ENCODE assay signal across 8 cellular contexts in the genomic region with DNA sequence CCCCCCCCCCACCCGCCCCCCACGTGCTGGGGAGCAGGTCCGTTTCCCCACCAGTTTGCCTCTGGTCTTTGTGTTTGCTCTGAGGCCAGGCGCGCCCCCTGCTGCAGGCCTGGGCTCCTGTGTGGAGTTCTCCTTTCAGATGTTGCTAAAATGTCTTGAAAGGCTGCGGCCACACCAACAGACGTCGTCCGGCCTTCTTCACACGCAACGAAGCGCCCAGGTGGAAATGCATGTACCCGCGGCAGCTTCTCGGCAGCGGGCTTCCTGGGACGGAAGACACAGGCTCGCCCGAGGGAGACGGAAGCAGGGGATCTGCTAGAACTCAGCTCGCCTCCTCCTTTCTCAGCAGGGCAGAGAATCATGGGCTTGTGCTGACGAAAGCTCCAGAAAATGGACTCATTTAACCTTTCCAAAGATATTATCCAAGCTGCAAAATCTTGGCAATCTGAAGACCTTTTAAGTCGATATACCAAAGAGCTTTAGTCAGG.
DNase-seq lines count a peak whose midpoint lies in the region; ATAC-seq and TF ChIP-seq lines count a peak whose summit lies in the region.

No MANE protein-coding gene starts in this region.

- no peaks in the 10 kb centered on the region for H3K9me3 ChIP-seq in HUES48 (ENCODE audit: control insufficient read depth, insufficient read depth, low read length)
- H3K9me3 ChIP-seq in T-helper 17 cell (ENCODE audit: control insufficient read depth, low read length, poor library complexity, severe bottlenecking) = no peaks in the 10 kb centered on the region

- BruUV-seq in Calu3 (replicated peaks; lab: Mats Ljungman, UMichigan) = no TSS peak

- intact Hi-C loops in Calu3 (cut with micrococcal nuclease; ENCODE audit: unreplicated experiment) = loop anchor here (2.0 to 5.0 kb wide), 3 partner anchors 128 to 728 kb away; no protein-coding TSS in a partner anchor

- peaks cover 14% of the 10 kb centered on the region for H3K4me1 Mint-ChIP-seq in Calu3 (ENCODE audit: low read depth, unreplicated experiment)
- peaks cover 2% of the 10 kb centered on the region for H3K4me1 Mint-ChIP-seq in T-helper 17 cell

- TF ChIP-seq CTCF in Calu3 (IDR thresholded peaks at IDR 0.05; ENCODE audit: unreplicated experiment) (peak; percentile 63), coronary artery (IDR thresholded peaks at IDR 0.05) (peak; percentile 39)

- ATAC-seq in GM21367 (IDR thresholded peaks at IDR 0.05; ENCODE audit: unreplicated experiment) (peak; percentile 94), T-helper 17 cell (peak; percentile 57)

- H3K4me3 ChIP-seq in HUES48 (ENCODE audit: low read depth, low read length) = peak overlapping the region; percentile 56
- H3K4me3 ChIP-seq in coronary artery = peak overlapping the region; percentile 74

- peak overlapping the region; percentile 29; the same call in 1 of the 2 replicates for H3K9ac ChIP-seq in HUES48 (ENCODE audit: low read depth, low read length)

- H3K9me3 Mint-ChIP-seq in Calu3 (ENCODE audit: low read depth, unreplicated experiment) = no peaks in the 10 kb centered on the region

- H3K27me3 Mint-ChIP-seq in Calu3 (ENCODE audit: unreplicated experiment) (peaks cover 20% of the 10 kb centered on the region), T-helper 17 cell (peaks cover 63% of the 10 kb centered on the region)

- H3K27ac Mint-ChIP-seq in Calu3 (ENCODE audit: unreplicated experiment) (no peak overlapping the region), T-helper 17 cell (no peak overlapping the region)

- peak overlapping the region; percentile 50 for H3K4me3 Mint-ChIP-seq in Calu3 (ENCODE audit: low read depth, unreplicated experiment)
- H3K4me3 Mint-ChIP-seq in T-helper 17 cell = peak overlapping the region; percentile 81

- H3K36me3 ChIP-seq in HUES48 (ENCODE audit: control insufficient read depth, insufficient read depth, low read length) = no peaks in the 10 kb centered on the region

- DNase-seq in Calu3 = peak; percentile 73
- peak in 1 of 3 donors; percentile 16 for DNase-seq in T-helper 17 cell
- DNase-seq in coronary artery (ENCODE audit: low spot score) = no peak
- peak; percentile 73 for DNase-seq in kidney tubule cell (ENCODE audit: low spot score)
- DNase-seq in stimulated activated CD4-positive, alpha-beta T cell treated with anti-CD3 and anti-CD28 coated beads, Interleukin-1b, Interleukin-23, amount 100 ng/mL, for 4 hours (ENCODE audit: low read depth in 2 of 2) = peak; percentile 11 to 18
- DNase-seq in NCI-H446 treated with DMSO at 0.1 percent for 48 hours (lab: John Stamatoyannopoulos, UW) = no peak

- H3K4me1 ChIP-seq in HUES48 (ENCODE audit: control insufficient read depth, insufficient read depth, low read length) = peaks cover 41% of the 10 kb centered on the region

- H3K36me3 Mint-ChIP-seq in Calu3 (ENCODE audit: insufficient read depth, unreplicated experiment) = no peaks in the 10 kb centered on the region
- H3K36me3 Mint-ChIP-seq in T-helper 17 cell (ENCODE audit: low read depth) = peaks cover 5% of the 10 kb centered on the region

- H3K27ac ChIP-seq in HUES48 (ENCODE audit: low read depth, low read length) = peak overlapping the region; percentile 75
- peak overlapping the region in 1 of 2 donors; percentile 72 for H3K27ac ChIP-seq in coronary artery

- H3K27me3 ChIP-seq in HUES48 (ENCODE audit: control insufficient read depth, insufficient read depth, low read length) = peaks cover 44% of the 10 kb centered on the region

- CTCF ChIA-PET in Calu3 (lab: Charles Lee) = interaction anchor here (0.6 to 1.1 kb wide), 5 partner anchors 61 to 328 kb away, joined by 3 to 6 read pairs (median 3); no protein-coding TSS in a partner anchor

Comparison
In these comparisons a context has a peak if more than half of its experiments do, and no peak if none do; other contexts are left out.
1. DNase-seq: peak in Calu3 (single experiment), kidney tubule cell (single experiment) and stimulated activated CD4-positive, alpha-beta T cell treated with anti-CD3 and anti-CD28 coated beads, Interleukin-1b, Interleukin-23, amount 100 ng/mL, for 4 hours (2 of 2); none in coronary artery (single experiment) and NCI-H446 treated with DMSO at 0.1 percent for 48 hours (single experiment).